ENCODE assay signal across 12 cellular contexts in genomic region chr3:183560607-183561006, GRCh38. TPM values are rescaled to one million over a fixed set of nuclear protein-coding genes. Genes with fewer than 3 reads are reported as not detected.
DNase-seq lines count a peak whose midpoint lies in the region; ATAC-seq, FAIRE-seq and TF ChIP-seq lines count a peak whose summit lies in the region.
"Had no signal": no experiment of that assay in that cellular context is flagged by ENCODE, and none has a peak within 500 bp of the region (broad histone marks: within the 10 kb centered on the region; RNA-seq: fewer than 3 reads in every experiment).

No MANE protein-coding gene starts in this region.

- peaks cover 0 to 2% of the 10 kb centered on the region in 2 donors for H3K36me3 Mint-ChIP-seq in stimulated activated naive B cell treated with anti-CD40 and anti-IgM and Interleukin-4, amounts not matched to agents 10 μg/mL and 1 μg/mL and 100 μg/mL, for 72 hours

- H3K4me3 ChIP-seq in BJ (ENCODE audit: low read depth, low read length) (no peak overlapping the region), GM12865 (ENCODE audit: low read depth, low read length) (no peak overlapping the region), Panc1 (ENCODE audit: low read depth in 2 of 2, low read length in 2 of 2) (no peak overlapping the region)

- in situ Hi-C loops in Panc1 (cut with HindIII; ENCODE audit: low pct_unique_long_range_greater_than_20kb, low sequenced_read_pairs): no loop called here

- FAIRE-seq in urothelium cell line (lab: Jason Lieb, UNC) (no peak), D721Med (lab: Jason Lieb, UNC) (no peak)
- FAIRE-seq: endometrium, GM12892 had no signal

- H3K36me3 ChIP-seq in BJ (ENCODE audit: control insufficient read depth, insufficient read depth, low read length): no peaks in the 10 kb centered on the region
- H3K36me3 ChIP-seq in Panc1 (ENCODE audit: control insufficient read depth, insufficient read depth, low read length): no peaks in the 10 kb centered on the region

- ATAC-seq in Panc1: 0 out of 2 replicates have a peak, but pooled peaks have one; percentile 55
- ATAC-seq in stimulated activated naive B cell treated with anti-CD40 and anti-IgM and Interleukin-4, amounts not matched to agents 10 μg/mL and 1 μg/mL and 100 μg/mL, for 72 hours (replicated peaks): no peak

- no peak overlapping the region for H3K27ac Mint-ChIP-seq in stimulated activated naive B cell treated with anti-CD40 and anti-IgM and Interleukin-4, amounts not matched to agents 10 μg/mL and 1 μg/mL and 100 μg/mL, for 72 hours
- H3K27ac Mint-ChIP-seq: nephron had no signal

- no peak overlapping the region for H3K4me3 Mint-ChIP-seq in stimulated activated naive B cell treated with anti-CD40 and anti-IgM and Interleukin-4, amounts not matched to agents 10 μg/mL and 1 μg/mL and 100 μg/mL, for 72 hours
- H3K4me3 Mint-ChIP-seq: nephron had no signal

- intact Hi-C loops in Panc1 (cut with micrococcal nuclease; ENCODE audit: unreplicated experiment): no loop called here

- CTCF ChIA-PET in BJ (lab: Yijun Ruan, JAX) (interaction anchor here (0.8 to 1.7 kb wide), 9 partner anchors 9 to 324 kb away, joined by 3 to 11 read pairs (median 3); partner anchors contain the start of gene PARL), Panc1 (lab: Charles Lee) (interaction anchor here (0.7 kb wide), 1 partner anchor 81 kb away, joined by 4 read pairs; no protein-coding TSS in a partner anchor)

- peaks cover 22 to 34% of the 10 kb centered on the region in 2 donors for H3K4me1 Mint-ChIP-seq in stimulated activated naive B cell treated with anti-CD40 and anti-IgM and Interleukin-4, amounts not matched to agents 10 μg/mL and 1 μg/mL and 100 μg/mL, for 72 hours

- peaks cover 0 to 8% of the 10 kb centered on the region in 2 donors for H3K27me3 Mint-ChIP-seq in stimulated activated naive B cell treated with anti-CD40 and anti-IgM and Interleukin-4, amounts not matched to agents 10 μg/mL and 1 μg/mL and 100 μg/mL, for 72 hours

- no peaks in the 10 kb centered on the region for H3K27me3 ChIP-seq in BJ (ENCODE audit: control insufficient read depth, insufficient read depth, low read length)
- no peaks in the 10 kb centered on the region for H3K27me3 ChIP-seq in Panc1 (ENCODE audit: control insufficient read depth, insufficient read depth, low read length)

- POLR2A ChIA-PET in BJ (lab: Charles Lee) (no interaction called here), Panc1 (lab: Charles Lee) (no interaction called here)

- H3K4me1 ChIP-seq in Panc1 (ENCODE audit: control insufficient read depth, insufficient read depth, low read length): no peaks in the 10 kb centered on the region

- no TSS peak for BruUV-seq in Panc1 (replicated peaks; lab: Mats Ljungman, UMichigan)

- DNase-seq in BJ (ENCODE audit: low read depth) (no peak), GM12865 (ENCODE audit: low read depth) (peak; percentile 64), Panc1 (ENCODE audit: low read depth, low spot score) (no peak), iPS-NIHi7 (ENCODE audit: extremely low spot score) (peak; percentile 55), urothelium cell line (ENCODE audit: low spot score) (no peak), D721Med (ENCODE audit: insufficient read length, low spot score) (no peak), NCI-H510A (lab: John Stamatoyannopoulos, UW) (no peak)
- no peak for DNase-seq in stimulated activated naive B cell treated with anti-CD40 and anti-IgM and Interleukin-4, amounts not matched to agents 10 μg/mL and 1 μg/mL and 100 μg/mL, for 72 hours
- DNase-seq: NCI-H187 had no signal

- TF ChIP-seq CTCF in BJ (IDR thresholded peaks at IDR 0.05; ENCODE audit: insufficient read depth, low read depth, low read length) (0 out of 2 replicates have a peak, but pooled peaks have one; percentile 3), GM12865 (IDR thresholded peaks at IDR 0.05; ENCODE audit: insufficient read depth, low read depth, low read length, missing control alignments) (peak; percentile 41), Panc1 (IDR thresholded peaks at IDR 0.05) (no peak; the same call in 1 of the 2 replicates), D721Med (IDR thresholded peaks at IDR 0.05; ENCODE audit: insufficient read depth, missing control alignments) (no peak)

- no peaks in the 10 kb centered on the region for H3K9me3 ChIP-seq in Panc1 (ENCODE audit: control insufficient read depth, insufficient read depth, low read depth, low read length)

- no peak overlapping the region for H3K27ac ChIP-seq in Panc1 (ENCODE audit: low read length)

- no peaks in the 10 kb centered on the region for H3K9me3 Mint-ChIP-seq in stimulated activated naive B cell treated with anti-CD40 and anti-IgM and Interleukin-4, amounts not matched to agents 10 μg/mL and 1 μg/mL and 100 μg/mL, for 72 hours
- H3K9me3 Mint-ChIP-seq: nephron had no signal

RNA-seq across cellular contexts. Expression of gene KLHL6, which starts 5.1 kb away (rescaled TPM):
- polyA plus RNA-seq in BJ (2011; rRNA removed): not detected in 2 replicates
- polyA minus RNA-seq in BJ (2011; rRNA and poly(A)+ RNA removed): not detected in 2 replicates
- 0.03 TPM for total RNA-seq in Panc1 (2021; ENCODE audit: unreplicated experiment)
- polyA plus RNA-seq in Panc1 (2012; ENCODE audit: insufficient read length): 0.08 TPM

Comparison
In these comparisons a context has a peak if more than half of its experiments do, and no peak if none do; other contexts are left out.
1. DNase-seq: peak in GM12865 (single experiment) and iPS-NIHi7 (single experiment); none in BJ (single experiment), Panc1 (single experiment), urothelium cell line (single experiment), D721Med (single experiment), stimulated activated naive B cell treated with anti-CD40 and anti-IgM and Interleukin-4, amounts not matched to agents 10 μg/mL and 1 μg/mL and 100 μg/mL, for 72 hours (single experiment) and NCI-H510A (single experiment).
2. CTCF ChIP-seq: peak in BJ (single experiment) and GM12865 (single experiment); none in Panc1 (single experiment) and D721Med (single experiment).